8 cellular contexts compared by ENCODE assay signal in genomic region chr7:130896898-130897514, GRCh38.
DNase-seq lines count a peak whose midpoint lies in the region; ATAC-seq and TF ChIP-seq lines count a peak whose summit lies in the region.

No MANE protein-coding gene starts in this region.

- in situ Hi-C loops in G401 (cut with HindIII; ENCODE audit: low sequenced_read_pairs), result no loop called here

- H3K4me3 ChIP-seq in neutrophil (ENCODE audit: low read depth in 1 of 2, low read length in 1 of 2), result no peak overlapping the region
- H3K4me3 ChIP-seq in thyroid gland (replicated peaks in 1 of 3), result no peak overlapping the region

- ATAC-seq in HG03354 (IDR thresholded peaks at IDR 0.05; ENCODE audit: poor library complexity, severe bottlenecking, unreplicated experiment) (peak; percentile 59), foreskin keratinocyte (peak; percentile 43)

- TF ChIP-seq CTCF in foreskin keratinocyte (conservative IDR thresholded peaks at IDR 0.05) (peak; percentile 81), neutrophil (IDR thresholded peaks at IDR 0.05) (peak; percentile 75), thyroid gland (IDR thresholded peaks at IDR 0.05) (peak; percentile 78 to 97 (median 87))

- 35 to 41% methylated on average over 20 to 22 of the region's 22 CpGs for WGBS in thyroid gland, 2 donors

- peaks cover 63% of the 10 kb centered on the region for H3K4me1 ChIP-seq in foreskin keratinocyte
- H3K4me1 ChIP-seq in neutrophil (ENCODE audit: control insufficient read depth in 1 of 2, insufficient read depth in 1 of 2, low read depth in 1 of 2, low read length in 1 of 2), result peaks cover 22 to 30% of the 10 kb centered on the region in 2 experiments
- peaks cover 77 to 96% of the 10 kb centered on the region in 2 donors for H3K4me1 ChIP-seq in thyroid gland

- peaks cover 65% of the 10 kb centered on the region for H3K36me3 ChIP-seq in neutrophil
- H3K36me3 ChIP-seq in thyroid gland, result no peaks in the 10 kb centered on the region

- peak in 1 of 2 donors; percentile 79 for TF ChIP-seq POLR2A in thyroid gland (IDR thresholded peaks at IDR 0.05)

- intact Hi-C loops in thyroid gland (cut with DNase I), result loop anchor here (10.0 kb wide), 1 partner anchor 618 kb away; no protein-coding TSS in a partner anchor

- H3K27ac ChIP-seq in foreskin keratinocyte (no peak overlapping the region), neutrophil (peak overlapping the region; percentile 45), thyroid gland (peak overlapping the region; percentile 99 to 100 (median 100))

- H3K27me3 ChIP-seq in foreskin keratinocyte (no peaks in the 10 kb centered on the region), neutrophil (no peaks in the 10 kb centered on the region), thyroid gland (no peaks in the 10 kb centered on the region)

- DNase-seq in G401 (ENCODE audit: low spot score), result peak; percentile 74
- peak; percentile 47 to 59 for DNase-seq in SHP77 (lab: John Stamatoyannopoulos, UW)
- peak; percentile 43 for DNase-seq in activated gamma-delta T cell treated with anti-CD3 and anti-CD28 coated beads, Interleukin-2, amount 50 U/mL, for 16 hours (ENCODE audit: low read depth)
- no peak for DNase-seq in foreskin keratinocyte
- DNase-seq in thyroid gland, result peak; percentile 86 to 91
- no peak for DNase-seq in NCI-H1048 (lab: John Stamatoyannopoulos, UW)

- no peaks in the 10 kb centered on the region for H3K9me3 ChIP-seq in neutrophil
- no peaks in the 10 kb centered on the region for H3K9me3 ChIP-seq in thyroid gland

Comparison
In these comparisons a context has a peak if more than half of its experiments do, and no peak if none do; other contexts are left out.
1. DNase-seq: peak in G401 (single experiment), SHP77 (2 of 2), activated gamma-delta T cell treated with anti-CD3 and anti-CD28 coated beads, Interleukin-2, amount 50 U/mL, for 16 hours (single experiment) and thyroid gland (2 of 2); none in foreskin keratinocyte (0 of 2) and NCI-H1048 (single experiment).
2. Peak in every context shown above with its lines, with median percentiles within 50 percentile points of each other: CTCF ChIP-seq.